Comparison of ENCODE assay signal across 29 cellular contexts in the genomic region with DNA sequence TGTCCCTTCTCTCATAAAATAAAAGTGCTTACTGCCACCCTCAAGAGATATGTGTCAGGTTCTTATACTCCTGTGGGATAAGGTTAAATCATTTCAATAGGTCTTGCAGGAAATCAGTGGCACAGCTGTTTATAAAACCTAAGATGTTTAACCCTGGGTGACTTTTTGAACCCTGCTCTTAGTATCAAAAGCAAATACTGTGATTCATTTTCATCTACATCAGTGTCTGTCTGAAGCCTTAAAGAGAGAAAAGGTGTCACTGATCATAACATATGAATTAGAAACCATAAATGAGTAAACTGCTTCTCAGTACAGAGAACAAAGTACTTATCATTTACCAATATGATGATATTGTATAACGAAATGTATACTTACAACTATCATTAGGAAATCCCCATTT. TPM values are rescaled to one million over a fixed set of nuclear protein-coding genes. Genes with fewer than 3 reads are reported as not detected.
"Had no signal": no experiment of that assay in that cellular context is flagged by ENCODE, and none has a peak within 500 bp of the region (broad histone marks: within the 10 kb centered on the region; RNA-seq: fewer than 3 reads in every experiment).

No MANE protein-coding gene starts in this region.

- H3K27me3 ChIP-seq: ascending aorta, body of pancreas had no signal

- DNase-seq: activated CD4-positive, alpha-beta T cell treated with anti-CD3 and anti-CD28 coated beads for 1 hour; activated CD4-positive, alpha-beta T cell treated with anti-CD3 and anti-CD28 coated beads, Interleukin-2, amount 10 ng/mL, durations not matched to agents 24 days and 14 days; activated CD4-positive, alpha-beta T cell treated with anti-CD3 and anti-CD28 coated beads, Interleukin-2, amount 50 U/mL, for 48 hours; activated CD8-positive, alpha-beta memory T cell treated with anti-CD3 and anti-CD28 coated beads, Interleukin-2, amount 10 ng/mL, durations not matched to agents 7 days and 5 days; activated effector memory CD4-positive, alpha-beta T cell treated with anti-CD3 and anti-CD28 coated beads, Interleukin-2, amount 50 U/mL, for 16 hours; activated naive CD4-positive, alpha-beta T cell treated with Interleukin-2 at 50 U/mL for 16 hours; activated naive CD8-positive, alpha-beta T cell treated with anti-CD3 and anti-CD28 coated beads, Interleukin-2, amount 50 U/mL, for 24 hours; activated T-cell treated with anti-CD3 and anti-CD28 coated beads, Interleukin-2, amount 50 U/mL, for 4 hours; amniotic stem cell; body of pancreas; central memory CD4-positive, alpha-beta T cell; Kasumi-1; KBM-7; NCI-H146; NCI-H187 treated with DMSO at 0.1 percent for 48 hours; NCI-H2081 treated with DMSO at 0.1 percent for 48 hours; NCI-H446; NCI-H524; NCI-H748 treated with DMSO at 0.1 percent for 48 hours; SIG-M5; T-helper 17 cell; T-helper 9 cell had no signal

- H3K9me3 ChIP-seq: ascending aorta, body of pancreas had no signal

- H3K4me3 Mint-ChIP-seq: activated CD4-positive, alpha-beta T cell treated with anti-CD3 and anti-CD28 coated beads, Interleukin-2, amount 10 ng/mL, durations not matched to agents 24 days and 14 days; activated CD8-positive, alpha-beta memory T cell treated with anti-CD3 and anti-CD28 coated beads, Interleukin-2, amount 10 ng/mL, durations not matched to agents 7 days and 5 days; activated naive CD8-positive, alpha-beta T cell treated with anti-CD3 and anti-CD28 coated beads, Interleukin-2, amount 50 U/mL, for 24 hours; activated T-cell treated with anti-CD3 and anti-CD28 coated beads, Interleukin-2, amount 50 U/mL, for 4 hours; T-helper 17 cell; WTC11 had no signal

- H3K27ac ChIP-seq: ascending aorta, body of pancreas had no signal

- ATAC-seq: activated CD8-positive, alpha-beta memory T cell treated with anti-CD3 and anti-CD28 coated beads, Interleukin-2, amount 10 ng/mL, durations not matched to agents 7 days and 5 days; activated naive CD4-positive, alpha-beta T cell treated with anti-CD3 and anti-CD28 coated beads, Interleukin-2, amount 50 U/mL, for 72 hours; activated naive CD8-positive, alpha-beta T cell treated with anti-CD3 and anti-CD28 coated beads, Interleukin-2, amount 50 U/mL, for 24 hours; activated T-cell treated with anti-CD3 and anti-CD28 coated beads, Interleukin-2, amount 50 U/mL, for 4 hours; body of pancreas; T-helper 17 cell; WTC11 had no signal

- FAIRE-seq: bronchial epithelial cell had no signal

- H3K27me3 Mint-ChIP-seq: activated CD4-positive, alpha-beta T cell treated with anti-CD3 and anti-CD28 coated beads, Interleukin-2, amount 10 ng/mL, durations not matched to agents 24 days and 14 days; activated CD8-positive, alpha-beta memory T cell treated with anti-CD3 and anti-CD28 coated beads, Interleukin-2, amount 10 ng/mL, durations not matched to agents 7 days and 5 days; activated naive CD8-positive, alpha-beta T cell treated with anti-CD3 and anti-CD28 coated beads, Interleukin-2, amount 50 U/mL, for 24 hours; T-helper 17 cell had no signal

- H3K36me3 Mint-ChIP-seq: activated CD8-positive, alpha-beta memory T cell treated with anti-CD3 and anti-CD28 coated beads, Interleukin-2, amount 10 ng/mL, durations not matched to agents 7 days and 5 days; activated naive CD4-positive, alpha-beta T cell treated with anti-CD3 and anti-CD28 coated beads, Interleukin-2, amount 50 U/mL, for 72 hours; WTC11 had no signal

- H3K4me1 Mint-ChIP-seq: activated CD4-positive, alpha-beta T cell treated with anti-CD3 and anti-CD28 coated beads, Interleukin-2, amount 10 ng/mL, durations not matched to agents 24 days and 14 days; activated CD8-positive, alpha-beta memory T cell treated with anti-CD3 and anti-CD28 coated beads, Interleukin-2, amount 10 ng/mL, durations not matched to agents 7 days and 5 days; activated naive CD8-positive, alpha-beta T cell treated with anti-CD3 and anti-CD28 coated beads, Interleukin-2, amount 50 U/mL, for 24 hours; T-helper 17 cell had no signal

- H3K9me3 Mint-ChIP-seq: activated CD4-positive, alpha-beta T cell treated with anti-CD3 and anti-CD28 coated beads, Interleukin-2, amount 10 ng/mL, durations not matched to agents 24 days and 14 days; activated naive CD4-positive, alpha-beta T cell treated with anti-CD3 and anti-CD28 coated beads, Interleukin-2, amount 50 U/mL, for 72 hours; activated naive CD8-positive, alpha-beta T cell treated with anti-CD3 and anti-CD28 coated beads, Interleukin-2, amount 50 U/mL, for 24 hours; activated T-cell treated with anti-CD3 and anti-CD28 coated beads, Interleukin-2, amount 50 U/mL, for 4 hours; WTC11 had no signal

- H3K36me3 ChIP-seq: ascending aorta had no signal

- H3K4me3 ChIP-seq: ascending aorta, body of pancreas had no signal

- H3K27ac Mint-ChIP-seq: activated CD4-positive, alpha-beta T cell treated with anti-CD3 and anti-CD28 coated beads, Interleukin-2, amount 10 ng/mL, durations not matched to agents 24 days and 14 days; activated CD8-positive, alpha-beta memory T cell treated with anti-CD3 and anti-CD28 coated beads, Interleukin-2, amount 10 ng/mL, durations not matched to agents 7 days and 5 days; activated naive CD4-positive, alpha-beta T cell treated with anti-CD3 and anti-CD28 coated beads, Interleukin-2, amount 50 U/mL, for 72 hours; activated naive CD8-positive, alpha-beta T cell treated with anti-CD3 and anti-CD28 coated beads, Interleukin-2, amount 50 U/mL, for 24 hours; T-helper 17 cell; WTC11 had no signal

- H3K4me1 ChIP-seq: ascending aorta had no signal

RNA-seq across cellular contexts. Expression of a gene that starts 59.0 kb away (rescaled TPM):
- total RNA-seq: activated CD4-positive, alpha-beta T cell treated with anti-CD3 and anti-CD28 coated beads, Interleukin-2, amount 10 ng/mL, durations not matched to agents 24 days and 14 days; chondrocyte; OCI-LY7; RPMI7951 had no signal
